In genomic region chr20:45813006-45813340, GRCh38 we compare ENCODE assay signal across 8 cellular contexts. TPM values are rescaled to one million over a fixed set of nuclear protein-coding genes. Genes with fewer than 3 reads are reported as not detected.
DNase-seq lines count a peak whose midpoint lies in the region; ATAC-seq, FAIRE-seq and TF ChIP-seq lines count a peak whose summit lies in the region.

No MANE protein-coding gene starts in this region.

- H3K27me3 ChIP-seq in HUES64 (ENCODE audit: insufficient read depth, low read length), result no peaks in the 10 kb centered on the region
- no peaks in the 10 kb centered on the region for H3K27me3 ChIP-seq in bronchial epithelial cell (ENCODE audit: control insufficient read depth, insufficient read depth, low read length)

- H3K4me1 ChIP-seq in HUES64 (ENCODE audit: insufficient read depth, low read length), result no peaks in the 10 kb centered on the region

- H3K27me3 Mint-ChIP-seq in naive B cell, result no peaks in the 10 kb centered on the region

- TF ChIP-seq CTCF in AG10803 (conservative IDR thresholded peaks at IDR 0.05; ENCODE audit: low read length), result no peak
- no peak for TF ChIP-seq CTCF in bronchial epithelial cell (IDR thresholded peaks at IDR 0.05; ENCODE audit: insufficient read depth, low read length, severe bottlenecking)

- peaks cover 8 to 15% of the 10 kb centered on the region in 2 donors for H3K36me3 Mint-ChIP-seq in naive B cell

- peak overlapping the region in 1 of 6 donors; percentile 47 for H3K27ac Mint-ChIP-seq in naive B cell

- H3K9ac ChIP-seq in HUES64 (ENCODE audit: low read depth, low read length), result peak overlapping the region; percentile 85

- ATAC-seq in naive B cell (ENCODE audit: low read depth in 2 of 2) (no peak), GM21381 (IDR thresholded peaks at IDR 0.05; ENCODE audit: unreplicated experiment) (no peak), HG02759 (IDR thresholded peaks at IDR 0.05; ENCODE audit: unreplicated experiment) (no peak)

- peaks cover 76% of the 10 kb centered on the region for H3K36me3 ChIP-seq in HUES64 (ENCODE audit: insufficient read depth, low read length)
- H3K36me3 ChIP-seq in bronchial epithelial cell (ENCODE audit: control insufficient read depth, insufficient read depth, low read length), result peaks cover 8% of the 10 kb centered on the region

- H3K27ac ChIP-seq in HUES64 (ENCODE audit: low read depth, low read length) (peak overlapping the region; percentile 77), substantia nigra (ENCODE audit: low read depth, low read length, poor library complexity, severe bottlenecking) (no peak overlapping the region)

- no peak for FAIRE-seq in bronchial epithelial cell (lab: Jason Lieb, UNC)

- peaks cover 13 to 22% (median 18%) of the 10 kb centered on the region in 3 donors for H3K4me1 Mint-ChIP-seq in naive B cell

- no peaks in the 10 kb centered on the region for H3K9me3 ChIP-seq in HUES64 (ENCODE audit: insufficient read depth, low read depth, low read length)

- peak overlapping the region; percentile 83 to 93 (median 90) for H3K4me3 Mint-ChIP-seq in naive B cell

- H3K4me3 ChIP-seq in AG10803 (ENCODE audit: low read length) (peak overlapping the region; percentile 68), HUES64 (ENCODE audit: low read length) (peak overlapping the region; percentile 97), bronchial epithelial cell (ENCODE audit: low read depth, low read length) (peak overlapping the region; percentile 56)

- no peak for DNase-seq in AG10803 (ENCODE audit: low read depth)
- no peak for DNase-seq in bronchial epithelial cell (ENCODE audit: low read depth)
- no peak for DNase-seq in naive B cell
- no peak for DNase-seq in kidney tubule cell (ENCODE audit: low spot score)
- no peak for DNase-seq in substantia nigra (lab: John Stamatoyannopoulos, UW)

- H3K9me3 Mint-ChIP-seq in naive B cell, result no peaks in the 10 kb centered on the region

- 2% methylated on average over 11 of the region's 11 CpGs for WGBS in HUES64

RNA-seq across cellular contexts. Expression of gene UBE2C, which starts 0.5 kb away (rescaled TPM):
- 229 TPM for polyA plus RNA-seq in HUES64 (2013, experiment 1 of 2)
- polyA plus RNA-seq in HUES64 (2013, experiment 2 of 2), result 266 TPM
- 0.26 and 1.8 TPM in 2 replicates for total RNA-seq in bronchial epithelial cell
- polyA plus RNA-seq in naive B cell (ENCODE audit: low read depth in 6 of 6), result under 1 TPM in 1 of 6 donors, not detected in 5; 0.53 TPM

RNA-seq across cellular contexts. Expression of gene TNNC2, which starts 14.1 kb away (rescaled TPM):
- 1.4 TPM for polyA plus RNA-seq in HUES64 (2013, experiment 1 of 2)
- 1.5 TPM for polyA plus RNA-seq in HUES64 (2013, experiment 2 of 2)
- 0.38 TPM in 1 of 2 replicates, not detected in the other for total RNA-seq in bronchial epithelial cell
- polyA plus RNA-seq in naive B cell (ENCODE audit: low read depth in 6 of 6), result 1 to 10 TPM in 1 of 6 donors, under 1 TPM in 2, not detected in 3; 0.64 to 1.2 (median 0.69) TPM

RNA-seq across cellular contexts. Expression of gene SNX21, which starts 20.6 kb away (rescaled TPM):
- 8.5 TPM for polyA plus RNA-seq in HUES64 (2013, experiment 1 of 2)
- 8.6 TPM for polyA plus RNA-seq in HUES64 (2013, experiment 2 of 2)
- total RNA-seq in bronchial epithelial cell, result 6.8 and 15.5 TPM in 2 replicates
- polyA plus RNA-seq in naive B cell (ENCODE audit: low read depth in 6 of 6), result 1 to 10 TPM in 3 of 6 donors, under 1 TPM in 2, not detected in 1; 0.45 to 1.9 (median 1.1) TPM

RNA-seq across cellular contexts. Expression of gene DNTTIP1, which starts 21.2 kb away (rescaled TPM):
- polyA plus RNA-seq in HUES64 (2013, experiment 1 of 2), result 38.8 TPM
- polyA plus RNA-seq in HUES64 (2013, experiment 2 of 2), result 39.9 TPM
- 13.4 and 14.1 TPM in 2 replicates for total RNA-seq in bronchial epithelial cell
- 10 to 100 TPM; 27.9 to 44.5 (median 37.7) TPM for polyA plus RNA-seq in naive B cell (ENCODE audit: low read depth in 6 of 6)

RNA-seq across cellular contexts. Expression of gene WFDC3, which starts 21.3 kb away (rescaled TPM):
- not detected for polyA plus RNA-seq in HUES64 (2013, experiment 1 of 2)
- polyA plus RNA-seq in HUES64 (2013, experiment 2 of 2), result not detected
- not detected in 2 replicates for total RNA-seq in bronchial epithelial cell
- polyA plus RNA-seq in naive B cell (ENCODE audit: low read depth in 6 of 6), result not detected
